1 cellular context compared by ENCODE assay signal in the genomic region with DNA sequence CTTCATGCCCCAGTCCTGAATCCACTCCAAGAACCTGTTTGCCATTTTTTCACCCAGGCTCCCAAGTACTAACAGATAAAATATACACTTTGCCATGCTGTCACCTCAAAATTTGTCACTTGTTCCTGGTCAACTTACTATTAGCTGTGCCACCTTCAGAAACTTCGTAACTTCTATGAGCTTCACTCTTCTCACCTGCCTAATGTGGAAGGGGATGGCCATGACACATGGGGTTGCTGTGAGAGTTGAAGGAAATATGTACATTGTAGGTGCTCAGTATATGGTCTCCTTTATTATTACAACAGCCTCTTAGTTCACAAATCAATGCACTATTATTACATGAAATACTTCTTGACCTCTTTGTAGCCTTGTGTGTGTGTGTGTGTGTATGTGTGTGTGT.
TF ChIP-seq lines count a peak whose summit lies in the region.

No MANE protein-coding gene starts in this region.

TF ChIP-seq in HEK293, 187 proteins besides CTCF, POLR2A, EP300 and RAD21:
- TF ChIP-seq, protein P1, sequence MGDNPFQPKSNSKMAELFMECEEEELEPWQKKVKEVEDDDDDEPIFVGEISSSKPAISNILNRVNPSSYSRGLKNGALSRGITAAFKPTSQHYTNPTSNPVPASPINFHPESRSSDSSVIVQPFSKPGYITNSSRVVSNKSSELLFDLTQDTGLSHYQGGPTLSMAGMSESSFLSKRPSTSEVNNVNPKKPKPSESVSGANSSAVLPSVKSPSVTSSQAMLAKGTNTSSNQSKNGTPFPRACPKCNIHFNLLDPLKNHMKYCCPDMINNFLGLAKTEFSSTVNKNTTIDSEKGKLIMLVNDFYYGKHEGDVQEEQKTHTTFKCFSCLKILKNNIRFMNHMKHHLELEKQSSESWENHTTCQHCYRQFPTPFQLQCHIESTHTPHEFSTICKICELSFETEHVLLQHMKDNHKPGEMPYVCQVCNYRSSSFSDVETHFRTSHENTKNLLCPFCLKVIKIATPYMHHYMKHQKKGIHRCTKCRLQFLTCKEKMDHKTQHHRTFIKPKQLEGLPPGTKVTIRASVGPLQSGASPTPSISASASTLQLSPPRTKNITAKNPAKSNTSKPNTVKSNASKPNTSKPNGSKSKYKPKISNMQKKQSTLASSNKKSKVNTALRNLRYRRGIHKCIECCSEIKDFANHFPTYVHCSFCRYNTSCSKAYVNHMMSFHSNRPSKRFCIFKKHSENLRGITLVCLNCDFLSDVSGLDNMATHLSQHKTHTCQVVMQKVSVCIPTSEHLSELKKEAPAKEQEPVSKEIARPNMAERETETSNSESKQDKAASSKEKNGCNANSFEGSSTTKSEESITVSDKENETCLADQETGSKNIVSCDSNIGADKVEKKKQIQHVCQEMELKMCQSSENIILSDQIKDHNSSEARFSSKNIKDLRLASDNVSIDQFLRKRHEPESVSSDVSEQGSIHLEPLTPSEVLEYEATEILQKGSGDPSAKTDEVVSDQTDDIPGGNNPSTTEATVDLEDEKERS (tag by site-specific recombination; IDR thresholded peaks at IDR 0.05), result no peak
- TF ChIP-seq GLI2 (tag by site-specific recombination; IDR thresholded peaks at IDR 0.05; ENCODE audit: borderline replicate concordance, low read depth) (no peak), ZNF776 (tag by site-specific recombination; IDR thresholded peaks at IDR 0.05; ENCODE audit: borderline replicate concordance) (no peak), ZNF692 (tag by site-specific recombination; IDR thresholded peaks at IDR 0.05) (no peak), ZNF169 (tag by site-specific recombination; IDR thresholded peaks at IDR 0.05) (no peak), ZNF785 (tag by site-specific recombination; IDR thresholded peaks at IDR 0.05) (no peak), ZNF513 (tag by site-specific recombination; IDR thresholded peaks at IDR 0.05) (no peak), ZNF354C (tag by site-specific recombination; IDR thresholded peaks at IDR 0.05; ENCODE audit: borderline replicate concordance, low read depth) (no peak), TRIM28 (IDR thresholded peaks at IDR 0.05; ENCODE audit: borderline replicate concordance, low read length) (no peak), ZNF23 (tag by site-specific recombination; IDR thresholded peaks at IDR 0.05; ENCODE audit: borderline replicate concordance) (no peak), ZFP37 (tag by site-specific recombination; IDR thresholded peaks at IDR 0.05) (no peak), ZNF341 (tag by site-specific recombination; IDR thresholded peaks at IDR 0.05; ENCODE audit: low read depth) (no peak), REPIN1 (tag by site-specific recombination; IDR thresholded peaks at IDR 0.05; ENCODE audit: low read depth) (no peak), ZNF549 (tag by site-specific recombination; IDR thresholded peaks at IDR 0.05) (no peak), ZNF768 (tag by site-specific recombination; IDR thresholded peaks at IDR 0.05) (no peak)
- TF ChIP-seq, protein P2, sequence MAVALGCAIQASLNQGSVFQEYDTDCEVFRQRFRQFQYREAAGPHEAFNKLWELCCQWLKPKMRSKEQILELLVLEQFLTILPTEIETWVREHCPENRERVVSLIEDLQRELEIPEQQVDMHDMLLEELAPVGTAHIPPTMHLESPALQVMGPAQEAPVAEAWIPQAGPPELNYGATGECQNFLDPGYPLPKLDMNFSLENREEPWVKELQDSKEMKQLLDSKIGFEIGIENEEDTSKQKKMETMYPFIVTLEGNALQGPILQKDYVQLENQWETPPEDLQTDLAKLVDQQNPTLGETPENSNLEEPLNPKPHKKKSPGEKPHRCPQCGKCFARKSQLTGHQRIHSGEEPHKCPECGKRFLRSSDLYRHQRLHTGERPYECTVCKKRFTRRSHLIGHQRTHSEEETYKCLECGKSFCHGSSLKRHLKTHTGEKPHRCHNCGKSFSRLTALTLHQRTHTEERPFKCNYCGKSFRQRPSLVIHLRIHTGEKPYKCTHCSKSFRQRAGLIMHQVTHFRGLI (tag by site-specific recombination; IDR thresholded peaks at IDR 0.05), result no peak
TF ChIP-seq in HEK293: peak in this region for 0.
